Comparison of ENCODE assay signal across 1 cellular context in the genomic region with DNA sequence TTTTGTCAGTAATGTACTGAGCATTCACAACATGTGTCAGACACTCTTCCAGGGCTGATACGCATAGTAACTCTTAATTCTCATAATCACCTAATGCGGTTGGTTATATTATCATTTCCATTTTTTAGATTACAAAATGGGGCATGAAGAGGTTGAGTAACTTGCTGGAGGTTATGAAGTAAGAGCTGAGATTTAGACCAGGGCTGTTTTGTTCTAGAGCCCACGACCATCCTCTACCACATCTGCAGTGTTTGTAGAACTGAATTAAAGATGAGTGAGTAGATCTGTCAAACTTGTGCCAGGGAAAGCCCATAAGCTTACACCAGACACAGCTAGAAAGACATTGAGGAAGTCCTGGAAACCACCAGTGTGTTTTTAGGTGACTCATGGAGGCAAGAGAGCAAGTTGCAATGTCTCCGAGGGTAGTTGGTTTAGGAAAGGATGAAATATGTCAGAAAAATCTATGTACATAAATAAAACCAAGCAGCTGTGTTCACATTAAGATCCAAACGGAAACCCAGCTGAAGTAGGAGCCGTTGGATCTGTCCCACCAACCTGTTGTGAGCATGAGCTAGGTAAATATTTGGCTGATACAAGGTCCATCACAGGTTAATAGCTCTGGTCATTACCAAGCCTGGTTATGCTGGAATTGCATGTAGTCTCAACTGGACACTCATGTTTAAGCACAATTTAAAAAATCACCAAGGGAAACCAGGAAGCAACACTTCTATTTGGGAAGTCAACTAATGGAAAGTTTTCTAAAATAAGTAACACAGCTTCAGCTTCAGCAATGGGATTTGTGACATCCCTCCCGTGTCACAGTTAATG.
TF ChIP-seq lines count a peak whose summit lies in the region.

No MANE protein-coding gene starts in this region.

TF ChIP-seq in HepG2, 621 proteins besides CTCF, POLR2A, EP300 and RAD21:
- TF ChIP-seq, protein P1, sequence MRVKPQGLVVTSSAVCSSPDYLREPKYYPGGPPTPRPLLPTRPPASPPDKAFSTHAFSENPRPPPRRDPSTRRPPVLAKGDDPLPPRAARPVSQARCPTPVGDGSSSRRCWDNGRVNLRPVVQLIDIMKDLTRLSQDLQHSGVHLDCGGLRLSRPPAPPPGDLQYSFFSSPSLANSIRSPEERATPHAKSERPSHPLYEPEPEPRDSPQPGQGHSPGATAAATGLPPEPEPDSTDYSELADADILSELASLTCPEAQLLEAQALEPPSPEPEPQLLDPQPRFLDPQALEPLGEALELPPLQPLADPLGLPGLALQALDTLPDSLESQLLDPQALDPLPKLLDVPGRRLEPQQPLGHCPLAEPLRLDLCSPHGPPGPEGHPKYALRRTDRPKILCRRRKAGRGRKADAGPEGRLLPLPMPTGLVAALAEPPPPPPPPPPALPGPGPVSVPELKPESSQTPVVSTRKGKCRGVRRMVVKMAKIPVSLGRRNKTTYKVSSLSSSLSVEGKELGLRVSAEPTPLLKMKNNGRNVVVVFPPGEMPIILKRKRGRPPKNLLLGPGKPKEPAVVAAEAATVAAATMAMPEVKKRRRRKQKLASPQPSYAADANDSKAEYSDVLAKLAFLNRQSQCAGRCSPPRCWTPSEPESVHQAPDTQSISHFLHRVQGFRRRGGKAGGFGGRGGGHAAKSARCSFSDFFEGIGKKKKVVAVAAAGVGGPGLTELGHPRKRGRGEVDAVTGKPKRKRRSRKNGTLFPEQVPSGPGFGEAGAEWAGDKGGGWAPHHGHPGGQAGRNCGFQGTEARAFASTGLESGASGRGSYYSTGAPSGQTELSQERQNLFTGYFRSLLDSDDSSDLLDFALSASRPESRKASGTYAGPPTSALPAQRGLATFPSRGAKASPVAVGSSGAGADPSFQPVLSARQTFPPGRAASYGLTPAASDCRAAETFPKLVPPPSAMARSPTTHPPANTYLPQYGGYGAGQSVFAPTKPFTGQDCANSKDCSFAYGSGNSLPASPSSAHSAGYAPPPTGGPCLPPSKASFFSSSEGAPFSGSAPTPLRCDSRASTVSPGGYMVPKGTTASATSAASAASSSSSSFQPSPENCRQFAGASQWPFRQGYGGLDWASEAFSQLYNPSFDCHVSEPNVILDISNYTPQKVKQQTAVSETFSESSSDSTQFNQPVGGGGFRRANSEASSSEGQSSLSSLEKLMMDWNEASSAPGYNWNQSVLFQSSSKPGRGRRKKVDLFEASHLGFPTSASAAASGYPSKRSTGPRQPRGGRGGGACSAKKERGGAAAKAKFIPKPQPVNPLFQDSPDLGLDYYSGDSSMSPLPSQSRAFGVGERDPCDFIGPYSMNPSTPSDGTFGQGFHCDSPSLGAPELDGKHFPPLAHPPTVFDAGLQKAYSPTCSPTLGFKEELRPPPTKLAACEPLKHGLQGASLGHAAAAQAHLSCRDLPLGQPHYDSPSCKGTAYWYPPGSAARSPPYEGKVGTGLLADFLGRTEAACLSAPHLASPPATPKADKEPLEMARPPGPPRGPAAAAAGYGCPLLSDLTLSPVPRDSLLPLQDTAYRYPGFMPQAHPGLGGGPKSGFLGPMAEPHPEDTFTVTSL (CRISPR knock-in tag; IDR thresholded peaks at IDR 0.05; ENCODE audit: borderline replicate concordance), result peak; percentile 59; the same call in 1 of the 2 replicates
- TF ChIP-seq MIXL1 (CRISPR knock-in tag; IDR thresholded peaks at IDR 0.05), result peak; percentile 70
- TF ChIP-seq ADNP (CRISPR knock-in tag; IDR thresholded peaks at IDR 0.05), result no peak
- TF ChIP-seq ZSCAN30 (CRISPR knock-in tag; IDR thresholded peaks at IDR 0.05), result no peak
- TF ChIP-seq MAFK (conservative IDR thresholded peaks at IDR 0.05 in 1 of 2, IDR thresholded peaks at IDR 0.05 in 1 of 2; ENCODE audit: low read length in 2 of 2), result no peak
- no peak for TF ChIP-seq FOXA1 (IDR thresholded peaks at IDR 0.05)
- TF ChIP-seq FOXA1 (CRISPR knock-in tag; IDR thresholded peaks at IDR 0.05), result peak; percentile 41; the same call in 1 of the 2 replicates
- peak; percentile 58 for TF ChIP-seq HNF4A (CRISPR knock-in tag; IDR thresholded peaks at IDR 0.05)
- peak; percentile 40 for TF ChIP-seq SAP130 (CRISPR knock-in tag; IDR thresholded peaks at IDR 0.05; ENCODE audit: low read depth)
- peak; percentile 62; the same call in 1 of the 2 replicates for TF ChIP-seq ZNF652 (CRISPR knock-in tag; IDR thresholded peaks at IDR 0.05; ENCODE audit: borderline replicate concordance, low read depth)
- 0 out of 2 replicates have a peak, but pooled peaks have one; percentile 12 for TF ChIP-seq FOXO1 (CRISPR knock-in tag; IDR thresholded peaks at IDR 0.05)
- peak; percentile 38; the same call in 1 of the 2 replicates for TF ChIP-seq SALL1 (CRISPR knock-in tag; IDR thresholded peaks at IDR 0.05)
- 0 out of 2 replicates have a peak, but pooled peaks have one; percentile 40 for TF ChIP-seq ZSCAN31 (CRISPR knock-in tag; IDR thresholded peaks at IDR 0.05; ENCODE audit: low read depth)
- no peak for TF ChIP-seq MAF1 (CRISPR knock-in tag; IDR thresholded peaks at IDR 0.05; ENCODE audit: borderline replicate concordance)
- TF ChIP-seq FOSL2 (CRISPR knock-in tag; IDR thresholded peaks at IDR 0.05), result peak; percentile 39; the same call in 1 of the 2 replicates
- TF ChIP-seq, protein P2, sequence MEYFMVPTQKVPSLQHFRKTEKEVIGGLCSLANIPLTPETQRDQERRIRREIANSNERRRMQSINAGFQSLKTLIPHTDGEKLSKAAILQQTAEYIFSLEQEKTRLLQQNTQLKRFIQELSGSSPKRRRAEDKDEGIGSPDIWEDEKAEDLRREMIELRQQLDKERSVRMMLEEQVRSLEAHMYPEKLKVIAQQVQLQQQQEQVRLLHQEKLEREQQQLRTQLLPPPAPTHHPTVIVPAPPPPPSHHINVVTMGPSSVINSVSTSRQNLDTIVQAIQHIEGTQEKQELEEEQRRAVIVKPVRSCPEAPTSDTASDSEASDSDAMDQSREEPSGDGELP (IDR thresholded peaks at IDR 0.05; ENCODE audit: borderline replicate concordance, low read depth), result peak; percentile 56; the same call in 1 of the 2 replicates
- TF ChIP-seq, protein P3, sequence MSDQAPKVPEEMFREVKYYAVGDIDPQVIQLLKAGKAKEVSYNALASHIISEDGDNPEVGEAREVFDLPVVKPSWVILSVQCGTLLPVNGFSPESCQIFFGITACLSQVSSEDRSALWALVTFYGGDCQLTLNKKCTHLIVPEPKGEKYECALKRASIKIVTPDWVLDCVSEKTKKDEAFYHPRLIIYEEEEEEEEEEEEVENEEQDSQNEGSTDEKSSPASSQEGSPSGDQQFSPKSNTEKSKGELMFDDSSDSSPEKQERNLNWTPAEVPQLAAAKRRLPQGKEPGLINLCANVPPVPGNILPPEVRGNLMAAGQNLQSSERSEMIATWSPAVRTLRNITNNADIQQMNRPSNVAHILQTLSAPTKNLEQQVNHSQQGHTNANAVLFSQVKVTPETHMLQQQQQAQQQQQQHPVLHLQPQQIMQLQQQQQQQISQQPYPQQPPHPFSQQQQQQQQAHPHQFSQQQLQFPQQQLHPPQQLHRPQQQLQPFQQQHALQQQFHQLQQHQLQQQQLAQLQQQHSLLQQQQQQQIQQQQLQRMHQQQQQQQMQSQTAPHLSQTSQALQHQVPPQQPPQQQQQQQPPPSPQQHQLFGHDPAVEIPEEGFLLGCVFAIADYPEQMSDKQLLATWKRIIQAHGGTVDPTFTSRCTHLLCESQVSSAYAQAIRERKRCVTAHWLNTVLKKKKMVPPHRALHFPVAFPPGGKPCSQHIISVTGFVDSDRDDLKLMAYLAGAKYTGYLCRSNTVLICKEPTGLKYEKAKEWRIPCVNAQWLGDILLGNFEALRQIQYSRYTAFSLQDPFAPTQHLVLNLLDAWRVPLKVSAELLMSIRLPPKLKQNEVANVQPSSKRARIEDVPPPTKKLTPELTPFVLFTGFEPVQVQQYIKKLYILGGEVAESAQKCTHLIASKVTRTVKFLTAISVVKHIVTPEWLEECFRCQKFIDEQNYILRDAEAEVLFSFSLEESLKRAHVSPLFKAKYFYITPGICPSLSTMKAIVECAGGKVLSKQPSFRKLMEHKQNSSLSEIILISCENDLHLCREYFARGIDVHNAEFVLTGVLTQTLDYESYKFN (CRISPR knock-in tag; conservative IDR thresholded peaks at IDR 0.05), result peak; percentile 75
- TF ChIP-seq ZNF292 (CRISPR knock-in tag; IDR thresholded peaks at IDR 0.05; ENCODE audit: borderline replicate concordance, low read depth), result 0 out of 2 replicates have a peak, but pooled peaks have one; percentile 55
- TF ChIP-seq, protein P4, sequence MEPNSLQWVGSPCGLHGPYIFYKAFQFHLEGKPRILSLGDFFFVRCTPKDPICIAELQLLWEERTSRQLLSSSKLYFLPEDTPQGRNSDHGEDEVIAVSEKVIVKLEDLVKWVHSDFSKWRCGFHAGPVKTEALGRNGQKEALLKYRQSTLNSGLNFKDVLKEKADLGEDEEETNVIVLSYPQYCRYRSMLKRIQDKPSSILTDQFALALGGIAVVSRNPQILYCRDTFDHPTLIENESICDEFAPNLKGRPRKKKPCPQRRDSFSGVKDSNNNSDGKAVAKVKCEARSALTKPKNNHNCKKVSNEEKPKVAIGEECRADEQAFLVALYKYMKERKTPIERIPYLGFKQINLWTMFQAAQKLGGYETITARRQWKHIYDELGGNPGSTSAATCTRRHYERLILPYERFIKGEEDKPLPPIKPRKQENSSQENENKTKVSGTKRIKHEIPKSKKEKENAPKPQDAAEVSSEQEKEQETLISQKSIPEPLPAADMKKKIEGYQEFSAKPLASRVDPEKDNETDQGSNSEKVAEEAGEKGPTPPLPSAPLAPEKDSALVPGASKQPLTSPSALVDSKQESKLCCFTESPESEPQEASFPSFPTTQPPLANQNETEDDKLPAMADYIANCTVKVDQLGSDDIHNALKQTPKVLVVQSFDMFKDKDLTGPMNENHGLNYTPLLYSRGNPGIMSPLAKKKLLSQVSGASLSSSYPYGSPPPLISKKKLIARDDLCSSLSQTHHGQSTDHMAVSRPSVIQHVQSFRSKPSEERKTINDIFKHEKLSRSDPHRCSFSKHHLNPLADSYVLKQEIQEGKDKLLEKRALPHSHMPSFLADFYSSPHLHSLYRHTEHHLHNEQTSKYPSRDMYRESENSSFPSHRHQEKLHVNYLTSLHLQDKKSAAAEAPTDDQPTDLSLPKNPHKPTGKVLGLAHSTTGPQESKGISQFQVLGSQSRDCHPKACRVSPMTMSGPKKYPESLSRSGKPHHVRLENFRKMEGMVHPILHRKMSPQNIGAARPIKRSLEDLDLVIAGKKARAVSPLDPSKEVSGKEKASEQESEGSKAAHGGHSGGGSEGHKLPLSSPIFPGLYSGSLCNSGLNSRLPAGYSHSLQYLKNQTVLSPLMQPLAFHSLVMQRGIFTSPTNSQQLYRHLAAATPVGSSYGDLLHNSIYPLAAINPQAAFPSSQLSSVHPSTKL (CRISPR knock-in tag; IDR thresholded peaks at IDR 0.05), result 0 out of 2 replicates have a peak, but pooled peaks have one; percentile 12
- TF ChIP-seq GATAD2A (CRISPR knock-in tag; IDR thresholded peaks at IDR 0.05), result no peak
- TF ChIP-seq PHF21A (CRISPR knock-in tag; IDR thresholded peaks at IDR 0.05), result peak; percentile 30; the same call in 1 of the 2 replicates
- peak; percentile 39 for TF ChIP-seq TEAD3 (CRISPR knock-in tag; optimal IDR thresholded peaks at IDR 0.05; ENCODE audit: borderline replicate concordance)
- TF ChIP-seq HNF4G (IDR thresholded peaks at IDR 0.05; ENCODE audit: borderline replicate concordance, low read depth, low read length), result peak; percentile 32; the same call in 1 of the 2 replicates
- no peak for TF ChIP-seq HNF4G (CRISPR knock-in tag; IDR thresholded peaks at IDR 0.05; ENCODE audit: borderline replicate concordance, low read depth)
- no peak for TF ChIP-seq HDAC2 (CRISPR knock-in tag; IDR thresholded peaks at IDR 0.05)
- TF ChIP-seq RARA (CRISPR knock-in tag; IDR thresholded peaks at IDR 0.05), result 0 out of 2 replicates have a peak, but pooled peaks have one; percentile 9
- TF ChIP-seq, protein P5, sequence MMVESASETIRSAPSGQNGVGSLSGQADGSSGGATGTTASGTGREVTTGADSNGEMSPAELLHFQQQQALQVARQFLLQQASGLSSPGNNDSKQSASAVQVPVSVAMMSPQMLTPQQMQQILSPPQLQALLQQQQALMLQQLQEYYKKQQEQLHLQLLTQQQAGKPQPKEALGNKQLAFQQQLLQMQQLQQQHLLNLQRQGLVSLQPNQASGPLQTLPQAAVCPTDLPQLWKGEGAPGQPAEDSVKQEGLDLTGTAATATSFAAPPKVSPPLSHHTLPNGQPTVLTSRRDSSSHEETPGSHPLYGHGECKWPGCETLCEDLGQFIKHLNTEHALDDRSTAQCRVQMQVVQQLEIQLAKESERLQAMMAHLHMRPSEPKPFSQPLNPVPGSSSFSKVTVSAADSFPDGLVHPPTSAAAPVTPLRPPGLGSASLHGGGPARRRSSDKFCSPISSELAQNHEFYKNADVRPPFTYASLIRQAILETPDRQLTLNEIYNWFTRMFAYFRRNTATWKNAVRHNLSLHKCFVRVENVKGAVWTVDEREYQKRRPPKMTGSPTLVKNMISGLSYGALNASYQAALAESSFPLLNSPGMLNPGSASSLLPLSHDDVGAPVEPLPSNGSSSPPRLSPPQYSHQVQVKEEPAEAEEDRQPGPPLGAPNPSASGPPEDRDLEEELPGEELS (CRISPR knock-in tag; IDR thresholded peaks at IDR 0.05), result 0 out of 2 replicates have a peak, but pooled peaks have one; percentile 46
- TF ChIP-seq FOXP1 (IDR thresholded peaks at IDR 0.05), result no peak
- TF ChIP-seq FOXP1 (CRISPR knock-in tag; IDR thresholded peaks at IDR 0.05), result 0 out of 2 replicates have a peak, but pooled peaks have one; percentile 31
TF ChIP-seq in HepG2: peak in this region for 20.
